In the genomic region with DNA sequence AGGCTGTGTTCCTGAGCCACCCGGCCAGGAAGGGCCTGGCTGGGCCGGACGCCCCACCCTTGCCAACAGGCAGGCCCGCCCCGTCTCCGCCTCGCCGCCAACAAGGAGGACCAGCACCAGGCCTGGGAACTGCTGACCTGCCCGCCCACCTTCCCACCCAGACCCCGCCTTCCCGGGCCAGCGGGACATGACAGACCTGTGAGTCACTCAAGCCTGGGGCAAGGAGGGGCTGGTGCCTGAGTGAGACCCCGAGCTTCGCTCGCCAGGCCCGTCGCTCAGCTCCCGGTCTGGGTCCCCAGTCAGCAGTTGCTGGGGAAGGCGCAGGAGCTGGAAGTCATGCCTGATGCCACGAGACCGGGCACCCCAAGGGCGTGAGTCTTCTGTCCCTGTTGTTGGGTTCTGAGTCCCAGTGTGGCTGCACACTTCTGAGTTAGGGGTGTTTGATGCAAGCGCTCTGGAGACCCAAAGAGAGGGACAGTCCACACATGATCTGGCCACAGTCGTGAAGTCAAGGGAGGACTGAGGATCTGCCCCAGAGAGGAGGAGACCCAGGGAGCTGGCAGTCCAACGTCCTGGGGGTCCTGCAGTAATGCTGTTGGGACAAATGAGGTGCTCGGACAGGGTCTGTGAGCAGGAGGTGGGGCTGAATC, we compare ENCODE assay signal across 8 cellular contexts. TPM values are rescaled to one million over a fixed set of nuclear protein-coding genes. Genes with fewer than 3 reads are reported as not detected.
DNase-seq lines count a peak whose midpoint lies in the region; ATAC-seq and TF ChIP-seq lines count a peak whose summit lies in the region.

A gene with protein sequence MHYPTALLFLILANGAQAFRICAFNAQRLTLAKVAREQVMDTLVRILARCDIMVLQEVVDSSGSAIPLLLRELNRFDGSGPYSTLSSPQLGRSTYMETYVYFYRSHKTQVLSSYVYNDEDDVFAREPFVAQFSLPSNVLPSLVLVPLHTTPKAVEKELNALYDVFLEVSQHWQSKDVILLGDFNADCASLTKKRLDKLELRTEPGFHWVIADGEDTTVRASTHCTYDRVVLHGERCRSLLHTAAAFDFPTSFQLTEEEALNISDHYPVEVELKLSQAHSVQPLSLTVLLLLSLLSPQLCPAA (minus strand): TSS at position 33 of the 650 bp plus-strand sequence. CDS start 3,686 bp downstream, outside the sequence.

- no peaks in the 10 kb centered on the region for H3K9me3 Mint-ChIP-seq in T-cell

- no peaks in the 10 kb centered on the region for H3K36me3 Mint-ChIP-seq in T-cell

- H3K4ac ChIP-seq in mesendoderm (ENCODE audit: low read depth, low read length): no peak within 1 kb of the TSS

- H3K4me3 ChIP-seq in HEK293 (ENCODE audit: low read depth, low read length): peak within 1 kb of the TSS; percentile 22
- no peak within 1 kb of the TSS for H3K4me3 ChIP-seq in mesendoderm (ENCODE audit: low read length)
- H3K4me3 ChIP-seq in upper lobe of right lung: peak within 1 kb of the TSS; percentile 50

- no peak for TF ChIP-seq CTCF in HEK293 (tag by site-specific recombination; IDR thresholded peaks at IDR 0.05)
- TF ChIP-seq CTCF in upper lobe of right lung (IDR thresholded peaks at IDR 0.05): no peak

- H3K4me2 ChIP-seq in mesendoderm (ENCODE audit: low read length): peak within 1 kb of the TSS; percentile 44

- no peak within 1 kb of the TSS for H3K18ac ChIP-seq in mesendoderm (ENCODE audit: low read length)

- H3K9me3 ChIP-seq in HEK293 (ENCODE audit: control insufficient read depth, insufficient read depth, low read depth, low read length): no peaks in the 10 kb centered on the region
- H3K9me3 ChIP-seq in upper lobe of right lung: no peaks in the 10 kb centered on the region

- no peak within 1 kb of the TSS for H2AK5ac ChIP-seq in mesendoderm (ENCODE audit: low read length)

- H3K79me2 ChIP-seq in mesendoderm (ENCODE audit: control insufficient read depth, insufficient read depth, low read length): no peaks in the 10 kb centered on the region

- no peak within 1 kb of the TSS for H3K27ac ChIP-seq in HEK293 (ENCODE audit: extremely low read depth, low read depth, low read length)
- peak within 1 kb of the TSS; percentile 78 for H3K27ac ChIP-seq in mesendoderm (ENCODE audit: low read depth, low read length)
- peak within 1 kb of the TSS; percentile 76 for H3K27ac ChIP-seq in upper lobe of right lung

- intact Hi-C loops in upper lobe of right lung (cut with DNase I): no loop called here

- no peaks in the 10 kb centered on the region for H3K79me1 ChIP-seq in mesendoderm (ENCODE audit: low read length)

- H4K5ac ChIP-seq in mesendoderm (ENCODE audit: low read length): no peak within 1 kb of the TSS

- no peak for ATAC-seq in T-cell (replicated peaks in 1 of 4)
- ATAC-seq in upper lobe of right lung: peak; percentile 86
- ATAC-seq in HG03342 (IDR thresholded peaks at IDR 0.05; ENCODE audit: unreplicated experiment): no peak

- peak within 1 kb of the TSS; percentile 34 to 58 (median 54) for H3K4me3 Mint-ChIP-seq in T-cell

- H3K36me3 ChIP-seq in HEK293 (ENCODE audit: control insufficient read depth in 2 of 2, insufficient read depth in 1 of 2, low read length in 2 of 2) (peaks cover 0 to 12% of the 10 kb centered on the region in 2 experiments; a peak in 2 of 3 replicates), mesendoderm (ENCODE audit: control insufficient read depth, insufficient read depth, low read length) (no peaks in the 10 kb centered on the region), upper lobe of right lung (peaks cover 6% of the 10 kb centered on the region)

- no peaks in the 10 kb centered on the region for H3K27me3 Mint-ChIP-seq in T-cell

- H4K8ac ChIP-seq in mesendoderm (ENCODE audit: low read depth, low read length): no peak within 1 kb of the TSS

- POLR2A ChIA-PET in HEK293 (lab: Yijun Ruan, JAX): interaction anchor here (0.9 to 4.0 kb wide), 8 partner anchors 9 to 82 kb away, joined by 3 to 57 read pairs (median 4); a partner anchor contains a TSS
- POLR2A ChIA-PET in T-cell (lab: Charles Lee): interaction anchor here in 1 of 2 donors (0.7 kb wide), 1 partner anchor 13 kb away, joined by 4 read pairs; no protein-coding TSS in a partner anchor

- no peak within 1 kb of the TSS for H3K23ac ChIP-seq in mesendoderm (ENCODE audit: low read length)

- no peaks in the 10 kb centered on the region for H3K27me3 ChIP-seq in mesendoderm (ENCODE audit: insufficient read depth, low read length, poor library complexity)
- no peaks in the 10 kb centered on the region for H3K27me3 ChIP-seq in upper lobe of right lung

- peak within 1 kb of the TSS; percentile 78 for H3K9ac ChIP-seq in mesendoderm (ENCODE audit: low read length)

- WGBS in mesendoderm (ENCODE audit: extremely low coverage, insufficient coverage, low lambda C conversion rate): no CpG with 5 or more reads among the region's 26 CpGs

- no peak within 1 kb of the TSS for H2BK120ac ChIP-seq in mesendoderm (ENCODE audit: low read depth, low read length)

- H3K4me1 Mint-ChIP-seq in T-cell: peaks cover 13 to 23% (median 16%) of the 10 kb centered on the region in 3 donors

- in situ Hi-C loops in endometrial microvascular endothelial cells (cut with HindIII; ENCODE audit: inconsistent ontology term, low pct_unique_long_range_greater_than_20kb, low sequenced_read_pairs): no loop called here

- H2BK15ac ChIP-seq in mesendoderm (replicated peaks; ENCODE audit: low read depth): no peak within 1 kb of the TSS

- H2BK5ac ChIP-seq in mesendoderm (ENCODE audit: low read length): no peak within 1 kb of the TSS

- peak within 1 kb of the TSS; percentile 52 to 81 for H3K27ac Mint-ChIP-seq in T-cell

- H3K4me1 ChIP-seq in HEK293 (ENCODE audit: control insufficient read depth, insufficient read depth, low read length): no peaks in the 10 kb centered on the region; the same call in 1 of the 2 replicates
- H3K4me1 ChIP-seq in mesendoderm (ENCODE audit: control insufficient read depth, low read depth, low read length): no peaks in the 10 kb centered on the region
- peaks cover 7% of the 10 kb centered on the region for H3K4me1 ChIP-seq in upper lobe of right lung

- peak; percentile 93 for DNase-seq in Daoy (ENCODE audit: low read depth)
- peak in 4 of 34 experiments; percentile 13 to 50 (median 24) for DNase-seq in T-cell
- DNase-seq in mesendoderm: peak; percentile 96
- DNase-seq in upper lobe of right lung: peak; percentile 92
- no peak for DNase-seq in hippocampal formation (lab: John Stamatoyannopoulos, UW)

- H3K56ac ChIP-seq in mesendoderm (ENCODE audit: low read length): peak within 1 kb of the TSS; percentile 83

- CTCF ChIA-PET in HEK293 (lab: Yijun Ruan, JAX): interaction anchor here (0.6 to 1.4 kb wide), 3 partner anchors 10 to 465 kb away, joined by 3 to 5 read pairs (median 4); no protein-coding TSS in a partner anchor
- CTCF ChIA-PET in T-cell (lab: Charles Lee): interaction anchor here in 1 of 2 donors (0.7 kb wide), 1 partner anchor 53 kb away, joined by 3 read pairs; no protein-coding TSS in a partner anchor

TF ChIP-seq in HEK293, 187 proteins besides CTCF, POLR2A, EP300 and RAD21 (continues in another document):
- peak; percentile 36; the same call in 1 of the 2 replicates for TF ChIP-seq SP3 (tag by site-specific recombination; IDR thresholded peaks at IDR 0.05)
- peak; percentile 82 for TF ChIP-seq SP2 (tag by site-specific recombination; IDR thresholded peaks at IDR 0.05)
- TF ChIP-seq, protein P1, sequence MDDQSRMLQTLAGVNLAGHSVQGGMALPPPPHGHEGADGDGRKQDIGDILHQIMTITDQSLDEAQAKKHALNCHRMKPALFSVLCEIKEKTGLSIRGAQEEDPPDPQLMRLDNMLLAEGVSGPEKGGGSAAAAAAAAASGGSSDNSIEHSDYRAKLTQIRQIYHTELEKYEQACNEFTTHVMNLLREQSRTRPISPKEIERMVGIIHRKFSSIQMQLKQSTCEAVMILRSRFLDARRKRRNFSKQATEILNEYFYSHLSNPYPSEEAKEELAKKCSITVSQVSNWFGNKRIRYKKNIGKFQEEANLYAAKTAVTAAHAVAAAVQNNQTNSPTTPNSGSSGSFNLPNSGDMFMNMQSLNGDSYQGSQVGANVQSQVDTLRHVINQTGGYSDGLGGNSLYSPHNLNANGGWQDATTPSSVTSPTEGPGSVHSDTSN (CRISPR knock-in tag; IDR thresholded peaks at IDR 0.05): 0 out of 2 replicates have a peak, but pooled peaks have one; percentile 37
- peak; percentile 63; the same call in 1 of the 2 replicates for TF ChIP-seq ZNF600 (tag by site-specific recombination; IDR thresholded peaks at IDR 0.05)
- no peak for TF ChIP-seq ZNF23 (tag by site-specific recombination; IDR thresholded peaks at IDR 0.05; ENCODE audit: borderline replicate concordance)
- TF ChIP-seq ZNF10 (tag by site-specific recombination; IDR thresholded peaks at IDR 0.05): 0 out of 2 replicates have a peak, but pooled peaks have one; percentile 23
- peak; percentile 95 for TF ChIP-seq KLF1 (tag by site-specific recombination; IDR thresholded peaks at IDR 0.05)
- no peak for TF ChIP-seq ZBTB7A (tag by site-specific recombination; IDR thresholded peaks at IDR 0.05; ENCODE audit: low read depth)

RNA-seq across cellular contexts. Expression of the gene that starts here (rescaled TPM):
- total RNA-seq in Daoy (2014; rRNA removed; shearing (Covaris generic)): 7.2 and 28.4 TPM in 2 replicates
- total RNA-seq in T-cell: 10 to 100 TPM; 22.6 to 31.3 (median 25.5) TPM
- 138 TPM for total RNA-seq in endometrial microvascular endothelial cells (ENCODE audit: inconsistent ontology term)
- polyA plus RNA-seq in mesendoderm (2013, experiment 1 of 2): 3.5 TPM
- polyA plus RNA-seq in mesendoderm (2013, experiment 2 of 2): 3.4 TPM
- 37.1 TPM for total RNA-seq in upper lobe of right lung

Comparison
In these comparisons a context has a peak if more than half of its experiments do, and no peak if none do; other contexts are left out.
1. DNase-seq: peak in Daoy (single experiment), mesendoderm (single experiment) and upper lobe of right lung (single experiment); none in hippocampal formation (0 of 2).